ENCODE assay signal across 1 cellular context in genomic region chr15:96135166-96136093, GRCh38.
A peak's percentile ranks its signal among the peaks of the same experiment; 100 is the strongest.
TF ChIP-seq lines count a peak whose summit lies in the region.

No MANE protein-coding gene starts in this region.

TF ChIP-seq in K562, 482 proteins besides CTCF, POLR2A, EP300 and RAD21 (continued from another document):
- TF ChIP-seq STAT6 (CRISPR knock-in tag; IDR thresholded peaks at IDR 0.05) (no peak), XRCC3 (IDR thresholded peaks at IDR 0.05) (no peak), HMG20B (CRISPR knock-in tag; IDR thresholded peaks at IDR 0.05) (no peak), ZNF766 (CRISPR knock-in tag; conservative IDR thresholded peaks at IDR 0.05) (no peak), GABPB2 (CRISPR knock-in tag; conservative IDR thresholded peaks at IDR 0.05) (no peak), TRIM25 (IDR thresholded peaks at IDR 0.05; ENCODE audit: borderline replicate concordance) (no peak), CC2D1A (IDR thresholded peaks at IDR 0.05) (peak; percentile 96), HNRNPUL1 (IDR thresholded peaks at IDR 0.05; ENCODE audit: low read length) (no peak), CREB3L1 (IDR thresholded peaks at IDR 0.05; ENCODE audit: borderline replicate concordance, low read depth) (peak; percentile 38; the same call in 1 of the 2 replicates), TEAD1 (CRISPR knock-in tag; IDR thresholded peaks at IDR 0.05) (no peak), IRF9 (tag; IDR thresholded peaks at IDR 0.05) (no peak), ZNF561 (CRISPR knock-in tag; conservative IDR thresholded peaks at IDR 0.05) (no peak), MEF2D (tag; conservative IDR thresholded peaks at IDR 0.05; ENCODE audit: low read depth) (no peak), NFRKB (IDR thresholded peaks at IDR 0.05; ENCODE audit: low read depth) (peak; percentile 55; the same call in 1 of the 2 replicates), TFAP4 (CRISPR knock-in tag; IDR thresholded peaks at IDR 0.05; ENCODE audit: borderline replicate concordance) (peak; percentile 11; the same call in 1 of the 2 replicates), HIVEP1 (CRISPR knock-in tag; IDR thresholded peaks at IDR 0.05) (no peak), MAZ (CRISPR knock-in tag; conservative IDR thresholded peaks at IDR 0.05 in 1 of 2, IDR thresholded peaks at IDR 0.05 in 1 of 2) (0 out of 4 replicates have a peak, but pooled peaks of 1 of the 2 experiments have one; percentile 26)
TF ChIP-seq in K562: peak in this region for 46.
